8 cellular contexts compared by ENCODE assay signal in the genomic region with DNA sequence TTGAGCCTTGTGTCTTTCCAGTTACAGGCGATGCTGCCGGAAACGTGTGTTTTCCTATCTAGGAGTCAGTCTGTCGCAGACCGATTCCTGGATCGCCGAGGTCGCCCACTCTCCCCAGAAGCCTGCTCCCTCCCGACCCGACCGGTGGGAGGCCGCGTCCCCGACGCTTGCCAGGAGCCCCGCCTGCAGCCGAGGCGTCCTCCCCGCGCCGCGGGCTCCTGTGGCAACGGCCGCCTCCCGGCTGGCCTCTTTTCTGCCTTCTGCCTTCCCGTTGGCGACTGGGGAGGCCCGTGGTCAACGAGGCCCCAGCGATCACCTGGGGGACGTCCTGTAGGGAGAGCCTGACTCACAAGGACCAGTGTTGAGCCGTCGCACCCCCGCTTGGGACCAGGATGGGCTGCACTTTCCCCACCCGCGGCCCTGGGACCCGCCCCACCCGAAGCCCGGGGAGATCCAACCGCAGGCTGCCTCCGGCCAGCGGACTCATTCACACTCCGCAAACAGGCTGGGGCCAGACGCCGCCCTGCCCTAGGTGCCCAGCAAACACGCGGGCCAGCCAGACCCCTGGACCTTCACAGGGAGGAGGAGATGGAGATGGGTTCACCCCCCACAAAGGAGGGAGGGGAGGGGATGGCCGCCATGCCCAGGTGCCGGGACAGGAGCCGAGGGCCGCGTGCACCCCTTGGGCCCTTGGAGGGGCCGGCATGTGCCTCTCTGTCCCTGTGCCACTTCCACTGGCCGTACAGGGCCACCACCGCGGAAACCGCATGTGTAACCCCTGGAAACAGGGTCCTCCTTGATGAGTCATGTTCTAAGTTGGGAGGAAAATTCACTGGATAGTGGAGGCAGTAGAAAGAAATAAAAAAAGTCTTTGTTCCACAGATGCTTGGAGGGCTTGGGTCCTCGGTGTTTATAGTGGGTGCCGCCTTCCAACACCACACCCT. TPM values are rescaled to one million over a fixed set of nuclear protein-coding genes. Genes with fewer than 3 reads are reported as not detected.
DNase-seq lines count a peak whose midpoint lies in the region; ATAC-seq and TF ChIP-seq lines count a peak whose summit lies in the region.

No MANE protein-coding gene starts in this region.

- no peaks in the 10 kb centered on the region for H3K9me3 ChIP-seq in neutrophil

- peaks cover 96% of the 10 kb centered on the region for H3K27me3 ChIP-seq in neutrophil

- POLR2A ChIA-PET in GM10248 (lab: Yijun Ruan, JAX), result no interaction called here

- H3K4me1 ChIP-seq in neutrophil (ENCODE audit: control insufficient read depth in 1 of 2, insufficient read depth in 1 of 2, low read depth in 1 of 2, low read length in 1 of 2), result peaks cover 7 to 21% of the 10 kb centered on the region in 2 experiments

- TF ChIP-seq CTCF in neutrophil (IDR thresholded peaks at IDR 0.05) (no peak), GM10248 (IDR thresholded peaks at IDR 0.05; ENCODE audit: control extremely low read depth, extremely low read depth, low read depth, missing control alignments) (no peak)

- intact Hi-C loops in Right ventricle myocardium inferior (cut with DNase I), result loop anchor here (2.0 to 10.0 kb wide), 6 partner anchors 53 to 310 kb away; partner anchors contain the start of genes LSS, MCM3AP and YBEY

- ATAC-seq in HG03159 (IDR thresholded peaks at IDR 0.05; ENCODE audit: unreplicated experiment) (peak; percentile 28), Right ventricle myocardium inferior (peak; percentile 4), HG03457 (IDR thresholded peaks at IDR 0.05; ENCODE audit: unreplicated experiment) (no peak), GM19328 (IDR thresholded peaks at IDR 0.05; ENCODE audit: unreplicated experiment) (no peak)

- CTCF ChIA-PET in GM10248 (lab: Yijun Ruan, JAX), result interaction anchor here (0.9 to 1.9 kb wide), 6 partner anchors 15 to 1173 kb away, joined by 3 to 11 read pairs (median 3); no protein-coding TSS in a partner anchor

- DNase-seq in DMS53 treated with DMSO at 0.1 percent for 48 hours (lab: John Stamatoyannopoulos, UW; ENCODE audit: unreplicated experiment) (peak; percentile 20), Right ventricle myocardium inferior (ENCODE audit: missing footprints) (peak; percentile 81), GM10248 (ENCODE audit: extremely low spot score) (no peak)
- DNase-seq in activated naive CD4-positive, alpha-beta T cell treated with anti-CD3 and anti-CD28 coated beads, Interleukin-2, amount 50 U/mL, for 16 hours, result peak; percentile 42

- no peak overlapping the region for H3K27ac ChIP-seq in neutrophil

- H3K4me3 ChIP-seq in neutrophil (ENCODE audit: low read depth in 1 of 2, low read length in 1 of 2), result peak overlapping the region; percentile 3 to 32

- H3K36me3 ChIP-seq in neutrophil, result no peaks in the 10 kb centered on the region

RNA-seq across cellular contexts. Expression of gene COL6A1, which starts 7.2 kb away (rescaled TPM):
- 228 TPM for total RNA-seq in Right ventricle myocardium inferior

Comparison
In these comparisons a context has a peak if more than half of its experiments do, and no peak if none do; other contexts are left out.
1. ATAC-seq: peak in HG03159 (single experiment) and Right ventricle myocardium inferior (single experiment); none in HG03457 (single experiment) and GM19328 (single experiment).